In the genomic region with DNA sequence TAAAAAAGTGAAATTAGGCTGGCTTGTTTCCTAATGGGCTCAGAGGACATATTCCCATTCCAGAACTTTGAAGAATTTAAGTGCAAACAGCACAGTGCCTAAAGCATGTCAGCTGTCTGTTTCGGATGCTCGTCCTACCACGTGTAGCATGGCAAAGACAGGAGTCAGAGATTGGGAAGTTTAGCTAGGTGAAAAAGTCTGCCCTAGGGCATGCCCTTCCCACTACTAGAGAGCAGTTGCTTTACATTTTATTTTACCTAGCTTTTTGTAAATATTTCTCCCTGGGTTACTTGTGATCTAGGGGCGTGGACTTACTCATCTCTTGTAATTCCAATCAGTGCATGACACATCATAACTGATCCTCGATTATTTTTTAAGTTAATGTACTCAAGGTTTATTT, we compare ENCODE assay signal across 31 cellular contexts.
"Had no signal": no experiment of that assay in that cellular context is flagged by ENCODE, and none has a peak within 500 bp of the region (broad histone marks: within the 10 kb centered on the region; RNA-seq: fewer than 3 reads in every experiment).

No MANE protein-coding gene starts in this region.

- H3K4me2 ChIP-seq: neural progenitor cell, smooth muscle cell had no signal

- H3K36me3 ChIP-seq: neural progenitor cell, ovary, right lobe of liver, sigmoid colon, spleen, suprapubic skin, tibial artery, transverse colon, upper lobe of left lung, vagina had no signal

- H3K79me2 ChIP-seq: parathyroid adenoma had no signal

- DNase-seq: natural killer cell; occipital lobe; ovary; posterior cingulate gyrus; psoas muscle; right cardiac atrium; right lobe of liver; sigmoid colon; spleen; stimulated activated CD4-positive, alpha-beta T cell treated with anti-CD3 and anti-CD28 coated beads, Interleukin-12 subunit alpha, Interleukin-12 subunit beta, amount 100 ng/mL, for 4 hours; stimulated activated CD4-positive, alpha-beta T cell treated with anti-CD3 and anti-CD28 coated beads, Interleukin-1b, Interleukin-23, amount 100 ng/mL, for 48 hours; stimulated activated CD4-positive, alpha-beta T cell treated with anti-CD3 and anti-CD28 coated beads, Interleukin-4, amount 100 ng/mL, for 1 hour; stimulated activated CD4-positive, alpha-beta T cell treated with anti-CD3 and anti-CD28 coated beads, Interleukin-4, amount 100 ng/mL, for 4 hours; stimulated activated CD8-positive, alpha-beta memory T cell treated with anti-CD3 and anti-CD28 coated beads, Interleukin-4, amount 100 ng/mL, for 48 hours; stimulated activated naive CD4-positive, alpha-beta T cell; stimulated activated naive CD8-positive, alpha-beta T cell treated with anti-CD3 and anti-CD28 coated beads, Interleukin-15, amount 100 ng/mL, for 72 hours; stimulated activated naive CD8-positive, alpha-beta T cell treated with anti-CD3 and anti-CD28 coated beads, Interleukin-15, Interleukin-2, amounts not matched to agents 100 U/mL and 50 U/mL, for 24 hours; substantia nigra; testis; tibial artery; transverse colon; upper lobe of left lung had no signal

- H3K4me1 ChIP-seq: parathyroid adenoma, psoas muscle, right lobe of liver, sigmoid colon, spleen, transverse colon, upper lobe of left lung had no signal

- H3K27me3 Mint-ChIP-seq: progenitor cell of endocrine pancreas; stimulated activated memory B cell treated with anti-CD40 and anti-IgM and Interleukin-4, amounts not matched to agents 10 μg/mL and 1 μg/mL and 100 μg/mL, for 72 hours had no signal

- H3K36me3 Mint-ChIP-seq: natural killer cell had no signal

- H3K4me3 Mint-ChIP-seq: natural killer cell; nephron; neural progenitor cell; stimulated activated memory B cell treated with anti-CD40 and anti-IgM and Interleukin-4, amounts not matched to agents 10 μg/mL and 1 μg/mL and 100 μg/mL, for 72 hours; stimulated activated naive CD8-positive, alpha-beta T cell treated with anti-CD3 and anti-CD28 coated beads, Interleukin-15, amount 100 ng/mL, for 72 hours had no signal

- ATAC-seq: natural killer cell; psoas muscle; right cardiac atrium; right lobe of liver; stimulated activated memory B cell treated with anti-CD40 and anti-IgM and Interleukin-4, amounts not matched to agents 10 μg/mL and 1 μg/mL and 100 μg/mL, for 72 hours; stimulated activated naive CD8-positive, alpha-beta T cell treated with anti-CD3 and anti-CD28 coated beads, Interleukin-15, amount 100 ng/mL, for 72 hours; stimulated activated naive CD8-positive, alpha-beta T cell treated with anti-CD3 and anti-CD28 coated beads, Interleukin-15, Interleukin-2, amounts not matched to agents 100 U/mL and 50 U/mL, for 24 hours had no signal

- H3K4me3 ChIP-seq: neural progenitor cell, ovary, psoas muscle, right lobe of liver, sigmoid colon, skin epidermis, smooth muscle cell, spleen, suprapubic skin, testis, tibial artery, transverse colon, upper lobe of left lung, vagina had no signal

- H3K27ac ChIP-seq: neural progenitor cell, ovary, parathyroid adenoma, psoas muscle, right lobe of liver, sigmoid colon, skin epidermis, spleen, suprapubic skin, testis, tibial artery, transverse colon, upper lobe of left lung, vagina had no signal

- H3K9ac ChIP-seq: neural progenitor cell, parathyroid adenoma had no signal

- H3K9me3 ChIP-seq: ovary, psoas muscle, right lobe of liver, sigmoid colon, suprapubic skin, testis, upper lobe of left lung, vagina had no signal

- H2AFZ ChIP-seq: neural progenitor cell, parathyroid adenoma had no signal

- H3K27me3 ChIP-seq: neural progenitor cell, ovary, right lobe of liver, sigmoid colon, spleen, suprapubic skin, testis, tibial artery, transverse colon, upper lobe of left lung, vagina had no signal

- H3K27ac Mint-ChIP-seq: natural killer cell; nephron; neural progenitor cell; progenitor cell of endocrine pancreas; stimulated activated memory B cell treated with anti-CD40 and anti-IgM and Interleukin-4, amounts not matched to agents 10 μg/mL and 1 μg/mL and 100 μg/mL, for 72 hours had no signal
